In the genomic region with DNA sequence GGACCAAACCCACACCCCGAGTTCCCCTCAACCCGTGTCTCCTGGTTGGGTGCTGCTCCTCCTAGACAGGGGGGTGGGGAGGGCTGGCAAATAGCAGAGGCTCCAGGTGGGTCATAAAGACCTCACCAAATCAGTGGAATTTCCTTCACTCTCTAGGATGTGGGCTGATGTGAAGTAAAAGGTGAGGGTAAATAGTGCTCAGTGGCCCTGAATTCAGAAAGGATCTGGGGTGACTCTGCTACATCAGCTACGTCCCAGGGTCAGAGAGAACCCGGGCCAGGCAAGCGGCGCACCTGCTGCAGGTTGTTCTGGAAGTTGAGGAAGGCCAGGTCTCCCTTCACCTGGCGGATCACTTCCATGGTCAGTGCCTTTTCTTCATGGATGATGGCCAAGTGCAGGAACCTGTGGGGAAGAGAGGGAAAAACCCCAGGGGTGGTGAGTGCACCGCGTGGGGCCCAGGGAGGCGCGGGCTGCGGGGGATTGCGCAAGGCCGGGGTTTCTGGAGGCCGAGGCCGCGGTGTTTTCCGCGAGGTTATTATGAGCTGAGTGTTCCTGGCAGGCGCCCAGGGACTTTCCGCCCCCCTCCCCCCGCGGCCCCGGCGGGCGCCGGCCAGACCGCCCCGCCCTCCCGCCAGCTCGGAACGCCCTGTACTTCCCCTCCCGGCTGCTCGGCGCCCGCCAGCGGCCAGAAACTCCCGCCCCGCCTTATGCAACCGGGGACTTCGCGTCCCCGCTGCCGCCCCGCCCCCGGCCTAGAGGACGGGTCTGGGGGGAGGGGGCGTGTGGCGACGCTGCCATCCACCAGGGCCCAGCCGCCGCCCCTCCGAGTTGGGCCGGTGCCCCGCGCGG, we compare ENCODE assay signal across 1 cellular context.
TF ChIP-seq lines count a peak whose summit lies in the region.

No MANE protein-coding gene starts in this region.

TF ChIP-seq in HepG2, 621 proteins besides CTCF, POLR2A, EP300 and RAD21 (continued from another document and continues in another):
- TF ChIP-seq, protein P1, sequence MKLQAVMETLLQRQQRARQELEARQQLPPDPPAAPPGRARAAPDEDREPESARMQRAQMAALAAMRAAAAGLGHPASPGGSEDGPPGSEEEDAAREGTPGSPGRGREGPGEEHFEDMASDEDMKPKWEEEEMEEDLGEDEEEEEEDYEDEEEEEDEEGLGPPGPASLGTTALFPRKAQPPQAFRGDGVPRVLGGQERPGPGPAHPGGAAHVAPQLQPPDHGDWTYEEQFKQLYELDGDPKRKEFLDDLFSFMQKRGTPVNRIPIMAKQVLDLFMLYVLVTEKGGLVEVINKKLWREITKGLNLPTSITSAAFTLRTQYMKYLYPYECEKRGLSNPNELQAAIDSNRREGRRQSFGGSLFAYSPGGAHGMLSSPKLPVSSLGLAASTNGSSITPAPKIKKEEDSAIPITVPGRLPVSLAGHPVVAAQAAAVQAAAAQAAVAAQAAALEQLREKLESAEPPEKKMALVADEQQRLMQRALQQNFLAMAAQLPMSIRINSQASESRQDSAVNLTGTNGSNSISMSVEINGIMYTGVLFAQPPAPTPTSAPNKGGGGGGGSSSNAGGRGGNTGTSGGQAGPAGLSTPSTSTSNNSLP (IDR thresholded peaks at IDR 0.05; ENCODE audit: low read depth, low read length): peak; percentile 63; the same call in 1 of the 2 replicates
- TF ChIP-seq NFIC (IDR thresholded peaks at IDR 0.05; ENCODE audit: low read length): no peak
- TF ChIP-seq, protein P2, sequence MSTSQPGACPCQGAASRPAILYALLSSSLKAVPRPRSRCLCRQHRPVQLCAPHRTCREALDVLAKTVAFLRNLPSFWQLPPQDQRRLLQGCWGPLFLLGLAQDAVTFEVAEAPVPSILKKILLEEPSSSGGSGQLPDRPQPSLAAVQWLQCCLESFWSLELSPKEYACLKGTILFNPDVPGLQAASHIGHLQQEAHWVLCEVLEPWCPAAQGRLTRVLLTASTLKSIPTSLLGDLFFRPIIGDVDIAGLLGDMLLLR (CRISPR knock-in tag; IDR thresholded peaks at IDR 0.05): peak; percentile 98
- no peak for TF ChIP-seq TCF7L2 (IDR thresholded peaks at IDR 0.05; ENCODE audit: low read depth, low read length)
- TF ChIP-seq PRPF4 (IDR thresholded peaks at IDR 0.05; ENCODE audit: low read depth, low read length, poor library complexity, severe bottlenecking): peak; percentile 96
- TF ChIP-seq ZNF382 (CRISPR knock-in tag; IDR thresholded peaks at IDR 0.05; ENCODE audit: borderline replicate concordance): no peak
- TF ChIP-seq POGZ (CRISPR knock-in tag; IDR thresholded peaks at IDR 0.05): peak; percentile 98
- peak; percentile 99 for TF ChIP-seq RARA (CRISPR knock-in tag; IDR thresholded peaks at IDR 0.05)
- TF ChIP-seq NFKBIZ (CRISPR knock-in tag; IDR thresholded peaks at IDR 0.05): peak; percentile 100
- TF ChIP-seq ZNF562 (CRISPR knock-in tag; IDR thresholded peaks at IDR 0.05; ENCODE audit: borderline replicate concordance): no peak
- TF ChIP-seq ZNF557 (CRISPR knock-in tag; IDR thresholded peaks at IDR 0.05): peak; percentile 94; the same call in 1 of the 2 replicates
- TF ChIP-seq FOXM1 (CRISPR knock-in tag; IDR thresholded peaks at IDR 0.05): 0 out of 2 replicates have a peak, but pooled peaks have one; percentile 79
- TF ChIP-seq DPF2 (CRISPR knock-in tag; IDR thresholded peaks at IDR 0.05; ENCODE audit: borderline replicate concordance, low read depth): peak; percentile 96; the same call in 1 of the 2 replicates
- TF ChIP-seq, protein P3, sequence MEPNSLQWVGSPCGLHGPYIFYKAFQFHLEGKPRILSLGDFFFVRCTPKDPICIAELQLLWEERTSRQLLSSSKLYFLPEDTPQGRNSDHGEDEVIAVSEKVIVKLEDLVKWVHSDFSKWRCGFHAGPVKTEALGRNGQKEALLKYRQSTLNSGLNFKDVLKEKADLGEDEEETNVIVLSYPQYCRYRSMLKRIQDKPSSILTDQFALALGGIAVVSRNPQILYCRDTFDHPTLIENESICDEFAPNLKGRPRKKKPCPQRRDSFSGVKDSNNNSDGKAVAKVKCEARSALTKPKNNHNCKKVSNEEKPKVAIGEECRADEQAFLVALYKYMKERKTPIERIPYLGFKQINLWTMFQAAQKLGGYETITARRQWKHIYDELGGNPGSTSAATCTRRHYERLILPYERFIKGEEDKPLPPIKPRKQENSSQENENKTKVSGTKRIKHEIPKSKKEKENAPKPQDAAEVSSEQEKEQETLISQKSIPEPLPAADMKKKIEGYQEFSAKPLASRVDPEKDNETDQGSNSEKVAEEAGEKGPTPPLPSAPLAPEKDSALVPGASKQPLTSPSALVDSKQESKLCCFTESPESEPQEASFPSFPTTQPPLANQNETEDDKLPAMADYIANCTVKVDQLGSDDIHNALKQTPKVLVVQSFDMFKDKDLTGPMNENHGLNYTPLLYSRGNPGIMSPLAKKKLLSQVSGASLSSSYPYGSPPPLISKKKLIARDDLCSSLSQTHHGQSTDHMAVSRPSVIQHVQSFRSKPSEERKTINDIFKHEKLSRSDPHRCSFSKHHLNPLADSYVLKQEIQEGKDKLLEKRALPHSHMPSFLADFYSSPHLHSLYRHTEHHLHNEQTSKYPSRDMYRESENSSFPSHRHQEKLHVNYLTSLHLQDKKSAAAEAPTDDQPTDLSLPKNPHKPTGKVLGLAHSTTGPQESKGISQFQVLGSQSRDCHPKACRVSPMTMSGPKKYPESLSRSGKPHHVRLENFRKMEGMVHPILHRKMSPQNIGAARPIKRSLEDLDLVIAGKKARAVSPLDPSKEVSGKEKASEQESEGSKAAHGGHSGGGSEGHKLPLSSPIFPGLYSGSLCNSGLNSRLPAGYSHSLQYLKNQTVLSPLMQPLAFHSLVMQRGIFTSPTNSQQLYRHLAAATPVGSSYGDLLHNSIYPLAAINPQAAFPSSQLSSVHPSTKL (CRISPR knock-in tag; IDR thresholded peaks at IDR 0.05): peak; percentile 99
- peak; percentile 81 for TF ChIP-seq NAIF1 (CRISPR knock-in tag; IDR thresholded peaks at IDR 0.05; ENCODE audit: borderline replicate concordance)
- TF ChIP-seq RFX5 (IDR thresholded peaks at IDR 0.05; ENCODE audit: low read depth, low read length): peak; percentile 12; the same call in 1 of the 2 replicates
- TF ChIP-seq ERF (CRISPR knock-in tag; IDR thresholded peaks at IDR 0.05): peak; percentile 99
- no peak for TF ChIP-seq HOXA7 (CRISPR knock-in tag; IDR thresholded peaks at IDR 0.05)
- peak; percentile 99 for TF ChIP-seq MED13 (CRISPR knock-in tag; IDR thresholded peaks at IDR 0.05)
- peak; percentile 94 for TF ChIP-seq KAT8 (CRISPR knock-in tag; IDR thresholded peaks at IDR 0.05)
- peak; percentile 87 for TF ChIP-seq TRIM24 (CRISPR knock-in tag; IDR thresholded peaks at IDR 0.05)
- TF ChIP-seq, protein P4, sequence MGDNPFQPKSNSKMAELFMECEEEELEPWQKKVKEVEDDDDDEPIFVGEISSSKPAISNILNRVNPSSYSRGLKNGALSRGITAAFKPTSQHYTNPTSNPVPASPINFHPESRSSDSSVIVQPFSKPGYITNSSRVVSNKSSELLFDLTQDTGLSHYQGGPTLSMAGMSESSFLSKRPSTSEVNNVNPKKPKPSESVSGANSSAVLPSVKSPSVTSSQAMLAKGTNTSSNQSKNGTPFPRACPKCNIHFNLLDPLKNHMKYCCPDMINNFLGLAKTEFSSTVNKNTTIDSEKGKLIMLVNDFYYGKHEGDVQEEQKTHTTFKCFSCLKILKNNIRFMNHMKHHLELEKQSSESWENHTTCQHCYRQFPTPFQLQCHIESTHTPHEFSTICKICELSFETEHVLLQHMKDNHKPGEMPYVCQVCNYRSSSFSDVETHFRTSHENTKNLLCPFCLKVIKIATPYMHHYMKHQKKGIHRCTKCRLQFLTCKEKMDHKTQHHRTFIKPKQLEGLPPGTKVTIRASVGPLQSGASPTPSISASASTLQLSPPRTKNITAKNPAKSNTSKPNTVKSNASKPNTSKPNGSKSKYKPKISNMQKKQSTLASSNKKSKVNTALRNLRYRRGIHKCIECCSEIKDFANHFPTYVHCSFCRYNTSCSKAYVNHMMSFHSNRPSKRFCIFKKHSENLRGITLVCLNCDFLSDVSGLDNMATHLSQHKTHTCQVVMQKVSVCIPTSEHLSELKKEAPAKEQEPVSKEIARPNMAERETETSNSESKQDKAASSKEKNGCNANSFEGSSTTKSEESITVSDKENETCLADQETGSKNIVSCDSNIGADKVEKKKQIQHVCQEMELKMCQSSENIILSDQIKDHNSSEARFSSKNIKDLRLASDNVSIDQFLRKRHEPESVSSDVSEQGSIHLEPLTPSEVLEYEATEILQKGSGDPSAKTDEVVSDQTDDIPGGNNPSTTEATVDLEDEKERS (CRISPR knock-in tag; IDR thresholded peaks at IDR 0.05): peak; percentile 94; the same call in 1 of the 2 replicates
- peak; percentile 88 for TF ChIP-seq THAP11 (CRISPR knock-in tag; IDR thresholded peaks at IDR 0.05)
- peak; percentile 98 for TF ChIP-seq IRF2 (CRISPR knock-in tag; IDR thresholded peaks at IDR 0.05)
- TF ChIP-seq, protein P5, sequence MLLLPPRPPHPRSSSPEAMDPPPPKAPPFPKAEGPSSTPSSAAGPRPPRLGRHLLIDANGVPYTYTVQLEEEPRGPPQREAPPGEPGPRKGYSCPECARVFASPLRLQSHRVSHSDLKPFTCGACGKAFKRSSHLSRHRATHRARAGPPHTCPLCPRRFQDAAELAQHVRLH (CRISPR knock-in tag; IDR thresholded peaks at IDR 0.05; ENCODE audit: borderline replicate concordance, low read depth): peak; percentile 99
- TF ChIP-seq, protein P6, sequence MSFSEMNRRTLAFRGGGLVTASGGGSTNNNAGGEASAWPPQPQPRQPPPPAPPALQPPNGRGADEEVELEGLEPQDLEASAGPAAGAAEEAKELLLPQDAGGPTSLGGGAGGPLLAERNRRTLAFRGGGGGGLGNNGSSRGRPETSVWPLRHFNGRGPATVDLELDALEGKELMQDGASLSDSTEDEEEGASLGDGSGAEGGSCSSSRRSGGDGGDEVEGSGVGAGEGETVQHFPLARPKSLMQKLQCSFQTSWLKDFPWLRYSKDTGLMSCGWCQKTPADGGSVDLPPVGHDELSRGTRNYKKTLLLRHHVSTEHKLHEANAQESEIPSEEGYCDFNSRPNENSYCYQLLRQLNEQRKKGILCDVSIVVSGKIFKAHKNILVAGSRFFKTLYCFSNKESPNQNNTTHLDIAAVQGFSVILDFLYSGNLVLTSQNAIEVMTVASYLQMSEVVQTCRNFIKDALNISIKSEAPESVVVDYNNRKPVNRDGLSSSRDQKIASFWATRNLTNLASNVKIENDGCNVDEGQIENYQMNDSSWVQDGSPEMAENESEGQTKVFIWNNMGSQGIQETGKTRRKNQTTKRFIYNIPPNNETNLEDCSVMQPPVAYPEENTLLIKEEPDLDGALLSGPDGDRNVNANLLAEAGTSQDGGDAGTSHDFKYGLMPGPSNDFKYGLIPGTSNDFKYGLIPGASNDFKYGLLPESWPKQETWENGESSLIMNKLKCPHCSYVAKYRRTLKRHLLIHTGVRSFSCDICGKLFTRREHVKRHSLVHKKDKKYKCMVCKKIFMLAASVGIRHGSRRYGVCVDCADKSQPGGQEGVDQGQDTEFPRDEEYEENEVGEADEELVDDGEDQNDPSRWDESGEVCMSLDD (CRISPR knock-in tag; IDR thresholded peaks at IDR 0.05; ENCODE audit: borderline replicate concordance): peak; percentile 95
- TF ChIP-seq NONO (IDR thresholded peaks at IDR 0.05): no peak
- TF ChIP-seq NONO (CRISPR knock-in tag; conservative IDR thresholded peaks at IDR 0.05): no peak
- TF ChIP-seq ZNF776 (CRISPR knock-in tag; IDR thresholded peaks at IDR 0.05): peak; percentile 73
- TF ChIP-seq ZNF205 (CRISPR knock-in tag; IDR thresholded peaks at IDR 0.05): peak; percentile 97
- TF ChIP-seq, protein P7, sequence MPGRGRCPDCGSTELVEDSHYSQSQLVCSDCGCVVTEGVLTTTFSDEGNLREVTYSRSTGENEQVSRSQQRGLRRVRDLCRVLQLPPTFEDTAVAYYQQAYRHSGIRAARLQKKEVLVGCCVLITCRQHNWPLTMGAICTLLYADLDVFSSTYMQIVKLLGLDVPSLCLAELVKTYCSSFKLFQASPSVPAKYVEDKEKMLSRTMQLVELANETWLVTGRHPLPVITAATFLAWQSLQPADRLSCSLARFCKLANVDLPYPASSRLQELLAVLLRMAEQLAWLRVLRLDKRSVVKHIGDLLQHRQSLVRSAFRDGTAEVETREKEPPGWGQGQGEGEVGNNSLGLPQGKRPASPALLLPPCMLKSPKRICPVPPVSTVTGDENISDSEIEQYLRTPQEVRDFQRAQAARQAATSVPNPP (CRISPR knock-in tag; IDR thresholded peaks at IDR 0.05): peak; percentile 87
- peak; percentile 99 for TF ChIP-seq NFATC3 (CRISPR knock-in tag; IDR thresholded peaks at IDR 0.05)
- TF ChIP-seq SRY (CRISPR knock-in tag; IDR thresholded peaks at IDR 0.05): peak; percentile 86; the same call in 1 of the 2 replicates
- TF ChIP-seq ZKSCAN8 (CRISPR knock-in tag; IDR thresholded peaks at IDR 0.05; ENCODE audit: borderline replicate concordance): peak; percentile 98
- TF ChIP-seq, protein P8, sequence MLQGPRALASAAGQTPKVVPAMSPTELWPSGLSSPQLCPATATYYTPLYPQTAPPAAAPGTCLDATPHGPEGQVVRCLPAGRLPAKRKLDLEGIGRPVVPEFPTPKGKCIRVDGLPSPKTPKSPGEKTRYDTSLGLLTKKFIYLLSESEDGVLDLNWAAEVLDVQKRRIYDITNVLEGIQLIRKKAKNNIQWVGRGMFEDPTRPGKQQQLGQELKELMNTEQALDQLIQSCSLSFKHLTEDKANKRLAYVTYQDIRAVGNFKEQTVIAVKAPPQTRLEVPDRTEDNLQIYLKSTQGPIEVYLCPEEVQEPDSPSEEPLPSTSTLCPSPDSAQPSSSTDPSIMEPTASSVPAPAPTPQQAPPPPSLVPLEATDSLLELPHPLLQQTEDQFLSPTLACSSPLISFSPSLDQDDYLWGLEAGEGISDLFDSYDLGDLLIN (CRISPR knock-in tag; IDR thresholded peaks at IDR 0.05; ENCODE audit: borderline replicate concordance): peak; percentile 99; the same call in 1 of the 2 replicates
- TF ChIP-seq, protein P9, sequence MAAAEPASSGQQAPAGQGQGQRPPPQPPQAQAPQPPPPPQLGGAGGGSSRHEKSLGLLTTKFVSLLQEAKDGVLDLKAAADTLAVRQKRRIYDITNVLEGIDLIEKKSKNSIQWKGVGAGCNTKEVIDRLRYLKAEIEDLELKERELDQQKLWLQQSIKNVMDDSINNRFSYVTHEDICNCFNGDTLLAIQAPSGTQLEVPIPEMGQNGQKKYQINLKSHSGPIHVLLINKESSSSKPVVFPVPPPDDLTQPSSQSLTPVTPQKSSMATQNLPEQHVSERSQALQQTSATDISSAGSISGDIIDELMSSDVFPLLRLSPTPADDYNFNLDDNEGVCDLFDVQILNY (CRISPR knock-in tag; conservative IDR thresholded peaks at IDR 0.05): peak; percentile 90
- TF ChIP-seq, protein P10, sequence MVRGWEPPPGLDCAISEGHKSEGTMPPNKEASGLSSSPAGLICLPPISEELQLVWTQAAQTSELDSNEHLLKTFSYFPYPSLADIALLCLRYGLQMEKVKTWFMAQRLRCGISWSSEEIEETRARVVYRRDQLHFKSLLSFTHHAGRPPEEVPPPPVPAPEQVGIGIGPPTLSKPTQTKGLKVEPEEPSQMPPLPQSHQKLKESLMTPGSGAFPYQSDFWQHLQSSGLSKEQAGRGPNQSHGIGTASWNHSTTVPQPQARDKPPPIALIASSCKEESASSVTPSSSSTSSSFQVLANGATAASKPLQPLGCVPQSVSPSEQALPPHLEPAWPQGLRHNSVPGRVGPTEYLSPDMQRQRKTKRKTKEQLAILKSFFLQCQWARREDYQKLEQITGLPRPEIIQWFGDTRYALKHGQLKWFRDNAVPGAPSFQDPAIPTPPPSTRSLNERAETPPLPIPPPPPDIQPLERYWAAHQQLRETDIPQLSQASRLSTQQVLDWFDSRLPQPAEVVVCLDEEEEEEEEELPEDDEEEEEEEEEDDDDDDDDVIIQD (CRISPR knock-in tag; IDR thresholded peaks at IDR 0.05; ENCODE audit: low read depth): peak; percentile 94
- TF ChIP-seq ZNF12 (CRISPR knock-in tag; IDR thresholded peaks at IDR 0.05): peak; percentile 92
- TF ChIP-seq FOXA3 (CRISPR knock-in tag; IDR thresholded peaks at IDR 0.05): peak; percentile 92
- TF ChIP-seq, protein P11, sequence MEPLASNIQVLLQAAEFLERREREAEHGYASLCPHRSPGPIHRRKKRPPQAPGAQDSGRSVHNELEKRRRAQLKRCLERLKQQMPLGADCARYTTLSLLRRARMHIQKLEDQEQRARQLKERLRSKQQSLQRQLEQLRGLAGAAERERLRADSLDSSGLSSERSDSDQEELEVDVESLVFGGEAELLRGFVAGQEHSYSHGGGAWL (CRISPR knock-in tag; IDR thresholded peaks at IDR 0.05): peak; percentile 99
